ENCODE assay signal across 1 cellular context in genomic region chr2:11534078-11534745, GRCh38.
TF ChIP-seq lines count a peak whose summit lies in the region.

No MANE protein-coding gene starts in this region.

TF ChIP-seq in WTC11, 78 proteins besides CTCF, POLR2A, EP300 and RAD21 (continued from another document):
- TF ChIP-seq, protein P1, sequence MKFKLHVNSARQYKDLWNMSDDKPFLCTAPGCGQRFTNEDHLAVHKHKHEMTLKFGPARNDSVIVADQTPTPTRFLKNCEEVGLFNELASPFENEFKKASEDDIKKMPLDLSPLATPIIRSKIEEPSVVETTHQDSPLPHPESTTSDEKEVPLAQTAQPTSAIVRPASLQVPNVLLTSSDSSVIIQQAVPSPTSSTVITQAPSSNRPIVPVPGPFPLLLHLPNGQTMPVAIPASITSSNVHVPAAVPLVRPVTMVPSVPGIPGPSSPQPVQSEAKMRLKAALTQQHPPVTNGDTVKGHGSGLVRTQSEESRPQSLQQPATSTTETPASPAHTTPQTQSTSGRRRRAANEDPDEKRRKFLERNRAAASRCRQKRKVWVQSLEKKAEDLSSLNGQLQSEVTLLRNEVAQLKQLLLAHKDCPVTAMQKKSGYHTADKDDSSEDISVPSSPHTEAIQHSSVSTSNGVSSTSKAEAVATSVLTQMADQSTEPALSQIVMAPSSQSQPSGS (CRISPR knock-in tag; IDR thresholded peaks at IDR 0.05; ENCODE audit: borderline replicate concordance, low read depth): no peak
- TF ChIP-seq NFYB (CRISPR knock-in tag; conservative IDR thresholded peaks at IDR 0.05; ENCODE audit: low read depth) (no peak), GTF2I (CRISPR knock-in tag; conservative IDR thresholded peaks at IDR 0.05) (no peak)
